11 cellular contexts compared by ENCODE assay signal in genomic region chr6:42118162-42119001, GRCh38. TPM values are rescaled to one million over a fixed set of nuclear protein-coding genes. Genes with fewer than 3 reads are reported as not detected.
DNase-seq lines count a peak whose midpoint lies in the region; ATAC-seq, FAIRE-seq and TF ChIP-seq lines count a peak whose summit lies in the region.
"Had no signal": no experiment of that assay in that cellular context is flagged by ENCODE, and none has a peak within 500 bp of the region (broad histone marks: within the 10 kb centered on the region; RNA-seq: fewer than 3 reads in every experiment).

No MANE protein-coding gene starts in this region.

- no peak overlapping the region for H3K18ac ChIP-seq in mesenchymal stem cell (ENCODE audit: low read depth in 1 of 2, low read length in 2 of 2)

- peak overlapping the region in 1 of 2 experiments; percentile 48 for H3K23ac ChIP-seq in mesenchymal stem cell (ENCODE audit: low read length in 2 of 2)

- WGBS in mesenchymal stem cell: 88% methylated on average over 10 of the region's 10 CpGs

- peaks cover 32% of the 10 kb centered on the region for H3K4me1 ChIP-seq in mesenchymal stem cell (ENCODE audit: control insufficient read depth, insufficient read depth, low read depth, low read length)

- no peaks in the 10 kb centered on the region for H3K9me3 ChIP-seq in mesenchymal stem cell (ENCODE audit: control insufficient read depth, low read length)
- H3K9me3 ChIP-seq: BLaER1 treated with 17β-estradiol and CSF1 and Interleukin-3, amounts not matched to agents 10 nM and 100 nM had no signal

- H3K4me2 ChIP-seq in mesenchymal stem cell (ENCODE audit: low read length, poor library complexity, severe bottlenecking): no peak overlapping the region
- H3K4me2 ChIP-seq: BLaER1 treated with 17β-estradiol and CSF1 and Interleukin-3, amounts not matched to agents 10 nM and 100 nM had no signal

- no peak overlapping the region for H3K14ac ChIP-seq in mesenchymal stem cell (ENCODE audit: low read length in 2 of 2)

- peak overlapping the region; percentile 29 for H2AFZ ChIP-seq in mesenchymal stem cell (ENCODE audit: low read depth, low read length)

- H2BK5ac ChIP-seq in mesenchymal stem cell (ENCODE audit: low read depth, low read length, poor library complexity, severe bottlenecking): no peak overlapping the region

- FAIRE-seq in bronchial epithelial cell (lab: Jason Lieb, UNC): no peak

- H3K9ac ChIP-seq in mesenchymal stem cell (ENCODE audit: low read length): peak overlapping the region; percentile 48
- H3K9ac ChIP-seq: BLaER1 treated with 17β-estradiol and CSF1 and Interleukin-3, amounts not matched to agents 10 nM and 100 nM had no signal

- in situ Hi-C loops in brain microvascular endothelial cell (cut with HindIII; ENCODE audit: low pct_ligation_motif_present, low sequenced_read_pairs): no loop called here

- peaks cover 6% of the 10 kb centered on the region for H3K79me1 ChIP-seq in mesenchymal stem cell (replicated peaks; ENCODE audit: low read length, poor library complexity, severe bottlenecking)

- H3K36me3 ChIP-seq in bronchial epithelial cell (ENCODE audit: control insufficient read depth, insufficient read depth, low read length): peaks cover 8% of the 10 kb centered on the region
- H3K36me3 ChIP-seq in mesenchymal stem cell (ENCODE audit: control insufficient read depth in 1 of 2, insufficient read depth in 2 of 2, low read depth in 1 of 2, low read length in 2 of 2): peaks cover 0 to 7% of the 10 kb centered on the region in 2 experiments
- H3K36me3 ChIP-seq in brain microvascular endothelial cell (replicated peaks): no peaks in the 10 kb centered on the region
- H3K36me3 ChIP-seq: BLaER1 treated with 17β-estradiol and CSF1 and Interleukin-3, amounts not matched to agents 10 nM and 100 nM had no signal

- TF ChIP-seq CTCF in 22Rv1 (IDR thresholded peaks at IDR 0.05) (no peak), bronchial epithelial cell (IDR thresholded peaks at IDR 0.05; ENCODE audit: insufficient read depth, low read length, severe bottlenecking) (no peak), brain microvascular endothelial cell (IDR thresholded peaks at IDR 0.05; ENCODE audit: low read depth, low read length, missing control alignments) (no peak)

- H3K27ac ChIP-seq in 22Rv1: peak overlapping the region; percentile 80
- no peak overlapping the region for H3K27ac ChIP-seq in mesenchymal stem cell (ENCODE audit: low read length, poor library complexity, severe bottlenecking)
- no peak overlapping the region for H3K27ac ChIP-seq in brain microvascular endothelial cell
- H3K27ac ChIP-seq: BLaER1 treated with 17β-estradiol and CSF1 and Interleukin-3, amounts not matched to agents 10 nM and 100 nM had no signal

- no peak for ATAC-seq in HG02759 (IDR thresholded peaks at IDR 0.05; ENCODE audit: unreplicated experiment)
- ATAC-seq in GM21423 (IDR thresholded peaks at IDR 0.05; ENCODE audit: unreplicated experiment): no peak
- ATAC-seq in GM19395 (IDR thresholded peaks at IDR 0.05; ENCODE audit: unreplicated experiment): no peak

- peak overlapping the region; percentile 18 for H2AK5ac ChIP-seq in mesenchymal stem cell (ENCODE audit: low read length, severe bottlenecking)

- H2BK12ac ChIP-seq in mesenchymal stem cell (ENCODE audit: low read length in 2 of 2): no peak overlapping the region

- H3K4me3 ChIP-seq in bronchial epithelial cell (ENCODE audit: low read depth, low read length) (no peak overlapping the region), mesenchymal stem cell (ENCODE audit: insufficient read depth in 1 of 2, low read depth in 1 of 2, low read length in 2 of 2) (no peak overlapping the region), brain microvascular endothelial cell (ENCODE audit: low read depth, low read length) (no peak overlapping the region)
- H3K4me3 ChIP-seq: BLaER1 treated with 17β-estradiol and CSF1 and Interleukin-3, amounts not matched to agents 10 nM and 100 nM had no signal

- no peak overlapping the region for H3K4ac ChIP-seq in mesenchymal stem cell (ENCODE audit: low read depth in 1 of 2, low read length in 2 of 2)

- peak overlapping the region; percentile 74 for H2BK15ac ChIP-seq in mesenchymal stem cell (ENCODE audit: low read depth, poor library complexity, severe bottlenecking)

- peak overlapping the region; percentile 76 for H4K91ac ChIP-seq in mesenchymal stem cell (ENCODE audit: low read length)

- H2BK120ac ChIP-seq in mesenchymal stem cell (ENCODE audit: low read depth, low read length): no peak overlapping the region

- DNase-seq in HuH-7 (ENCODE audit: low spot score) (peak; percentile 70), bronchial epithelial cell (ENCODE audit: low read depth) (peak; percentile 47), mesenchymal stem cell (no peak), brain microvascular endothelial cell (no peak)
- DNase-seq: dermis blood vessel endothelial cell had no signal

- peak overlapping the region; percentile 73 for H4K8ac ChIP-seq in mesenchymal stem cell (ENCODE audit: low read length)

- no peaks in the 10 kb centered on the region for H3K27me3 ChIP-seq in bronchial epithelial cell (ENCODE audit: control insufficient read depth, insufficient read depth, low read length)
- no peaks in the 10 kb centered on the region for H3K27me3 ChIP-seq in mesenchymal stem cell (ENCODE audit: control insufficient read depth in 1 of 2, insufficient read depth in 1 of 2, low read length in 2 of 2)
- no peaks in the 10 kb centered on the region for H3K27me3 ChIP-seq in brain microvascular endothelial cell (replicated peaks)
- H3K27me3 ChIP-seq: BLaER1 treated with 17β-estradiol and CSF1 and Interleukin-3, amounts not matched to agents 10 nM and 100 nM had no signal

RNA-seq across cellular contexts. Expression of gene C6orf132, which starts 24.0 kb away (rescaled TPM):
- total RNA-seq in bronchial epithelial cell: 11.3 and 46.1 TPM in 2 replicates
- polyA plus RNA-seq in mesenchymal stem cell (2013, experiment 1 of 2): 2.1 TPM
- 2.2 TPM for polyA plus RNA-seq in mesenchymal stem cell (2013, experiment 2 of 2)
- total RNA-seq: dermis blood vessel endothelial cell had no signal

RNA-seq across cellular contexts. Expression of gene GUCA1A, which starts 54.8 kb away (rescaled TPM):
- not detected in 2 replicates for total RNA-seq in bronchial epithelial cell
- 0.19 TPM for polyA plus RNA-seq in mesenchymal stem cell (2013, experiment 1 of 2)
- polyA plus RNA-seq in mesenchymal stem cell (2013, experiment 2 of 2): 0.05 TPM
- total RNA-seq: activated CD8-positive, alpha-beta memory T cell treated with anti-CD3 and anti-CD28 coated beads for 36 hours; dermis blood vessel endothelial cell had no signal

Comparison
In these comparisons a context has a peak if more than half of its experiments do, and no peak if none do; other contexts are left out.
1. DNase-seq: peak in HuH-7 (single experiment) and bronchial epithelial cell (single experiment); none in mesenchymal stem cell (single experiment) and brain microvascular endothelial cell (single experiment).